ENCODE assay signal across 9 cellular contexts in genomic region chr17:48997827-48998556, GRCh38. TPM values are rescaled to one million over a fixed set of nuclear protein-coding genes. Genes with fewer than 3 reads are reported as not detected.
DNase-seq lines count a peak whose midpoint lies in the region; ATAC-seq and TF ChIP-seq lines count a peak whose summit lies in the region.
"Had no signal": no experiment of that assay in that cellular context is flagged by ENCODE, and none has a peak within 500 bp of the region (broad histone marks: within the 10 kb centered on the region; RNA-seq: fewer than 3 reads in every experiment).

No MANE protein-coding gene starts in this region.

- no peaks in the 10 kb centered on the region for H3K9me3 ChIP-seq in spleen

- ATAC-seq in T-cell (replicated peaks in 1 of 4) (peak in 1 of 4 experiments; percentile 9), omental fat pad (ENCODE audit: low FRiP score) (no peak)

- H3K36me3 Mint-ChIP-seq in T-cell: no peaks in the 10 kb centered on the region

- no peak overlapping the region for H3K27ac Mint-ChIP-seq in T-cell

- WGBS in spleen, 5 donors: 3 to 6% (median 3%) methylated on average over 40 to 58 of the region's 58 CpGs

- H3K4me3 ChIP-seq in foreskin fibroblast (ENCODE audit: low read depth in 1 of 2, low read length in 2 of 2): peak overlapping the region; percentile 61 to 62
- H3K4me3 ChIP-seq in spleen: peak overlapping the region in 7 of 8 donors; percentile 7 to 66 (median 30)

- peaks cover 0 to 4% (median 0%) of the 10 kb centered on the region in 3 donors for H3K9me3 Mint-ChIP-seq in T-cell

- peak overlapping the region; percentile 39 to 85 (median 45) for H3K4me3 Mint-ChIP-seq in T-cell

- TF ChIP-seq POLR2A in spleen (IDR thresholded peaks at IDR 0.05): no peak

- H3K36me3 ChIP-seq in spleen: no peaks in the 10 kb centered on the region

- peaks cover 70 to 83% of the 10 kb centered on the region in 2 donors for H3K27me3 Mint-ChIP-seq in T-cell

- peaks cover 25 to 35% (median 27%) of the 10 kb centered on the region in 3 donors for H3K4me1 Mint-ChIP-seq in T-cell

- TF ChIP-seq CTCF in foreskin fibroblast (IDR thresholded peaks at IDR 0.05; ENCODE audit: low read depth, low read length): no peak
- TF ChIP-seq CTCF in spleen (IDR thresholded peaks at IDR 0.05 in 8 of 11, conservative IDR thresholded peaks at IDR 0.05 in 3 of 11): no peak
- no peak for TF ChIP-seq CTCF in omental fat pad (IDR thresholded peaks at IDR 0.05)

- POLR2A ChIA-PET in T-cell (lab: Charles Lee): no interaction called here

- peak; percentile 5 for DNase-seq in activated CD4-positive, alpha-beta T cell treated with anti-CD3 and anti-CD28 coated beads for 48 hours
- no peak for DNase-seq in activated CD4-positive, alpha-beta T cell treated with anti-CD3 and anti-CD28 coated beads, Interleukin-2, amount 50 U/mL, for 1 hour
- DNase-seq in T-cell (peak in 2 of 34 experiments; percentile 10 to 13), foreskin fibroblast (peak in 1 of 2 donors; percentile 58), spleen (no peak), omental fat pad (ENCODE audit: low spot score) (no peak), NCI-H2081 (lab: John Stamatoyannopoulos, UW) (no peak), NCI-H2107 treated with DMSO at 0.1 percent for 48 hours (lab: John Stamatoyannopoulos, UW; ENCODE audit: unreplicated experiment) (no peak)
- DNase-seq: C1 segment of cervical spinal cord had no signal

- intact Hi-C loops in spleen (cut with DNase I; ENCODE audit: low total_unique reads): no loop called here

- no peak overlapping the region for H3K27ac ChIP-seq in spleen

- peaks cover 39 to 100% (median 96%) of the 10 kb centered on the region in 7 donors for H3K27me3 ChIP-seq in spleen (replicated peaks in 1 of 7)

- H3K4me1 ChIP-seq in spleen: peaks cover 0 to 39% (median 34%) of the 10 kb centered on the region in 6 donors

- CTCF ChIA-PET in T-cell (lab: Charles Lee): interaction anchor here in 1 of 2 donors (0.5 to 0.6 kb wide), 2 partner anchors 397 to 991 kb away, joined by 3 to 5 read pairs; no protein-coding TSS in a partner anchor

RNA-seq across cellular contexts. Expression of gene IGF2BP1, which starts 0.8 kb away (rescaled TPM):
- total RNA-seq in T-cell: 1 to 10 TPM in 1 of 5 donors, under 1 TPM in 2, not detected in 2; 0.43 to 1.4 (median 0.61) TPM
- total RNA-seq in spleen: not detected
- polyA plus RNA-seq in spleen: under 1 TPM in 1 of 3 donors, not detected in 2; 0.17 TPM
- under 1 TPM in 1 of 4 donors, not detected in 3; 0.16 TPM for total RNA-seq in omental fat pad

RNA-seq across cellular contexts. Expression of gene GIP, which starts 29.6 kb away (rescaled TPM):
- total RNA-seq in T-cell (not detected), spleen (not detected), omental fat pad (not detected)
- not detected for polyA plus RNA-seq in spleen

RNA-seq across cellular contexts. Expression of gene SNF8, which starts 53.4 kb away (rescaled TPM):
- total RNA-seq in T-cell (10 to 100 TPM; 55.6 to 71.7 (median 65.3) TPM), spleen (10 to 100 TPM; 55.9 to 83.5 (median 67.7) TPM), omental fat pad (10 to 100 TPM; 64.0 to 91.9 (median 76.8) TPM)
- polyA plus RNA-seq in spleen: 100 to 1,000 TPM in 2 of 3 donors, 10 to 100 TPM in 1; 99.6 to 129 (median 104) TPM
